9 cellular contexts compared by ENCODE assay signal in the genomic region with DNA sequence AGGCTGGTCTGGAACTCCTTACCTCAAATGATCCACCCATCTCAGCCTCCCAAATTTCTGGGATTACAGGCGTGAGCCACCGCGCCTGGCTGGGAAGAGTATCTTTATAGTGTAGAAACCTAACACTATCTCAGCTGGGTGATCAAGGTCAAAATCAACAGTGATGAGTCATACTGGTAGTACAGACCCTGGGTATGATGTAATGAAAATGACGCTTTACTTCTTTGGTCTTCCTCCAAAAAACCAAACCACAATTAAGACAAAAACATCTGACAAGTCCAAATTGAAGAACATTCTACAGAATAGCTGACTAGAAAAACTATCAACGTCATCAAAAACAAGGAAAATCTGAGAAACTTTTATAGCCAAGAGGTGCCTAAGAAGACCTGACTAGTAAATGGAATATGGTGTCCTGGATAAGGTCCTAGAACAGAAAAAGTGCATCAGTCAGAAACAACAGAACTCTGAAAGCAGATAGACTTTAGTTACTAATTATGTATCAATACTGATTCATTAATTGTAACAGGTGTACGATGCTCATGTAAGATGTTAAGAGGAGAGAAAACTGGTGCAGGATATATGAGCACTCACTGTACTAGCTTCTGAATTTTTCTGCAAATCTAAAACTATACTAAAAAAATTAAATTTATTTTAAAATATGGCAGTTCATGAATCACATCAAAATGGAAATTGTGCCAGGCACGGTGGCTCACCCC.
DNase-seq lines count a peak whose midpoint lies in the region; TF ChIP-seq lines count a peak whose summit lies in the region.
"Had no signal": no experiment of that assay in that cellular context is flagged by ENCODE, and none has a peak within 500 bp of the region (broad histone marks: within the 10 kb centered on the region; RNA-seq: fewer than 3 reads in every experiment).

No MANE protein-coding gene starts in this region.

- no peaks in the 10 kb centered on the region for H4K20me1 ChIP-seq in KMS-11 (ENCODE audit: insufficient read depth)

- H3K9me3 Mint-ChIP-seq in stimulated activated naive CD8-positive, alpha-beta T cell treated with anti-CD3 and anti-CD28 coated beads, Interleukin-15, Interleukin-2, amounts not matched to agents 100 ng/mL and 50 ng/mL, for 24 hours: no peaks in the 10 kb centered on the region

- no peaks in the 10 kb centered on the region for H3K79me2 ChIP-seq in KMS-11 (ENCODE audit: insufficient read depth, low read depth)

- H3K4me1 Mint-ChIP-seq in stimulated activated naive CD8-positive, alpha-beta T cell treated with anti-CD3 and anti-CD28 coated beads, Interleukin-15, Interleukin-2, amounts not matched to agents 100 ng/mL and 50 ng/mL, for 24 hours (ENCODE audit: low read depth): peaks cover 30% of the 10 kb centered on the region

- H3K27me3 ChIP-seq in KMS-11 (ENCODE audit: insufficient read depth, low read depth): no peaks in the 10 kb centered on the region
- H3K27me3 ChIP-seq: SJSA1 had no signal

- no peak for TF ChIP-seq CTCF in KMS-11 (conservative IDR thresholded peaks at IDR 0.05; ENCODE audit: low read depth, low read length)

- H3K36me3 ChIP-seq in KMS-11 (ENCODE audit: insufficient read depth): no peaks in the 10 kb centered on the region
- H3K36me3 ChIP-seq: SJSA1 had no signal

- H3K4me2 ChIP-seq in KMS-11: peak overlapping the region; percentile 11; the same call in 1 of the 2 replicates

- no peak overlapping the region for H3K4me3 ChIP-seq in KMS-11 (IDR thresholded peaks at IDR 0.05; ENCODE audit: insufficient read depth, low read depth, low read length)
- H3K4me3 ChIP-seq: SJSA1 had no signal

- H2AFZ ChIP-seq in KMS-11 (ENCODE audit: low read depth): no peak overlapping the region

- H3K27ac ChIP-seq in KMS-11: peak overlapping the region; percentile 2; the same call in 1 of the 2 replicates
- H3K27ac ChIP-seq: SJSA1 had no signal

- H3K27ac Mint-ChIP-seq in stimulated activated naive CD8-positive, alpha-beta T cell treated with anti-CD3 and anti-CD28 coated beads, Interleukin-15, Interleukin-2, amounts not matched to agents 100 ng/mL and 50 ng/mL, for 24 hours: peak overlapping the region; percentile 40

- no peaks in the 10 kb centered on the region for H3K36me3 Mint-ChIP-seq in stimulated activated naive CD8-positive, alpha-beta T cell treated with anti-CD3 and anti-CD28 coated beads, Interleukin-15, Interleukin-2, amounts not matched to agents 100 ng/mL and 50 ng/mL, for 24 hours (ENCODE audit: low read depth)

- peaks cover 21% of the 10 kb centered on the region for H3K4me1 ChIP-seq in KMS-11 (ENCODE audit: low read depth, poor library complexity, severe bottlenecking)

- no peak overlapping the region for H3K4me3 Mint-ChIP-seq in stimulated activated naive CD8-positive, alpha-beta T cell treated with anti-CD3 and anti-CD28 coated beads, Interleukin-15, Interleukin-2, amounts not matched to agents 100 ng/mL and 50 ng/mL, for 24 hours

- no peaks in the 10 kb centered on the region for H3K27me3 Mint-ChIP-seq in stimulated activated naive CD8-positive, alpha-beta T cell treated with anti-CD3 and anti-CD28 coated beads, Interleukin-15, Interleukin-2, amounts not matched to agents 100 ng/mL and 50 ng/mL, for 24 hours

- no peak for TF ChIP-seq POLR2A in erythroblast (IDR thresholded peaks at IDR 0.05; ENCODE audit: low read length)

- peak; percentile 56 for DNase-seq in activated T-cell treated with anti-CD3 and anti-CD28 coated beads, Interleukin-2, amount 50 U/mL, for 1 hour
- DNase-seq in activated T-cell treated with anti-CD3 and anti-CD28 coated beads for 4 hours (no peak), astrocyte of the hippocampus (ENCODE audit: low read depth, low spot score) (peak; percentile 77), erythroblast (lab: John Stamatoyannopoulos, UW) (no peak), NCI-H82 (lab: John Stamatoyannopoulos, UW) (no peak), NCI-H2081 treated with DMSO at 0.1 percent for 48 hours (lab: John Stamatoyannopoulos, UW) (no peak)

- H3K9ac ChIP-seq in KMS-11: no peak overlapping the region

Comparison
In these comparisons a context has a peak if more than half of its experiments do, and no peak if none do; other contexts are left out.
1. DNase-seq: peak in activated T-cell treated with anti-CD3 and anti-CD28 coated beads, Interleukin-2, amount 50 U/mL, for 1 hour (single experiment) and astrocyte of the hippocampus (single experiment); none in activated T-cell treated with anti-CD3 and anti-CD28 coated beads for 4 hours (single experiment), erythroblast (0 of 2), NCI-H82 (single experiment) and NCI-H2081 treated with DMSO at 0.1 percent for 48 hours (single experiment).